Comparison of ENCODE assay signal across 1 cellular context in the genomic region with DNA sequence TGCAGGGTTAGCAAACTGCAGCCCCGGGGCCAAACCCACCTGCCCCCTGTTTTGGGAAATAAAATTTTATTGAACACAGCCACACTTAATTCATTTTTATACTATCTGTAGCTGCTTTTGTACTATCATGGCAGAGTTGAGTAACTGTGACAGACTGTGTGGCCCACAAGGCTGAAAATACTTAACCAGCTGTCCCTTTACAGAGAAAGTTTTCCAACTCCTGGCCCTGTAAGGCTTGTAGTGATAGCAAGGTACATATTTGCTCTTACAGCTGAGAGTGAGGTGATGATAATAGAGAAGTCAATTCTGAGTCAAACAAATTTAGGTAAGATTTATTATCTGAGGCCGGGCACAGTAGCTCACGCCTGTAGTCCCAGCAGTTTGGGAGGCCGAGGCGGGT.
TF ChIP-seq lines count a peak whose summit lies in the region.

No MANE protein-coding gene starts in this region.

TF ChIP-seq in GM12878, 131 proteins besides CTCF, POLR2A, EP300 and RAD21 (continued from another document):
- TF ChIP-seq, protein P1, sequence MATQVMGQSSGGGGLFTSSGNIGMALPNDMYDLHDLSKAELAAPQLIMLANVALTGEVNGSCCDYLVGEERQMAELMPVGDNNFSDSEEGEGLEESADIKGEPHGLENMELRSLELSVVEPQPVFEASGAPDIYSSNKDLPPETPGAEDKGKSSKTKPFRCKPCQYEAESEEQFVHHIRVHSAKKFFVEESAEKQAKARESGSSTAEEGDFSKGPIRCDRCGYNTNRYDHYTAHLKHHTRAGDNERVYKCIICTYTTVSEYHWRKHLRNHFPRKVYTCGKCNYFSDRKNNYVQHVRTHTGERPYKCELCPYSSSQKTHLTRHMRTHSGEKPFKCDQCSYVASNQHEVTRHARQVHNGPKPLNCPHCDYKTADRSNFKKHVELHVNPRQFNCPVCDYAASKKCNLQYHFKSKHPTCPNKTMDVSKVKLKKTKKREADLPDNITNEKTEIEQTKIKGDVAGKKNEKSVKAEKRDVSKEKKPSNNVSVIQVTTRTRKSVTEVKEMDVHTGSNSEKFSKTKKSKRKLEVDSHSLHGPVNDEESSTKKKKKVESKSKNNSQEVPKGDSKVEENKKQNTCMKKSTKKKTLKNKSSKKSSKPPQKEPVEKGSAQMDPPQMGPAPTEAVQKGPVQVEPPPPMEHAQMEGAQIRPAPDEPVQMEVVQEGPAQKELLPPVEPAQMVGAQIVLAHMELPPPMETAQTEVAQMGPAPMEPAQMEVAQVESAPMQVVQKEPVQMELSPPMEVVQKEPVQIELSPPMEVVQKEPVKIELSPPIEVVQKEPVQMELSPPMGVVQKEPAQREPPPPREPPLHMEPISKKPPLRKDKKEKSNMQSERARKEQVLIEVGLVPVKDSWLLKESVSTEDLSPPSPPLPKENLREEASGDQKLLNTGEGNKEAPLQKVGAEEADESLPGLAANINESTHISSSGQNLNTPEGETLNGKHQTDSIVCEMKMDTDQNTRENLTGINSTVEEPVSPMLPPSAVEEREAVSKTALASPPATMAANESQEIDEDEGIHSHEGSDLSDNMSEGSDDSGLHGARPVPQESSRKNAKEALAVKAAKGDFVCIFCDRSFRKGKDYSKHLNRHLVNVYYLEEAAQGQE (IDR thresholded peaks at IDR 0.05; ENCODE audit: low read depth, low read length): no peak
- no peak for TF ChIP-seq ZSCAN29 (IDR thresholded peaks at IDR 0.05)
- no peak for TF ChIP-seq KAT2A (conservative IDR thresholded peaks at IDR 0.05; ENCODE audit: control insufficient read depth, low read depth, low read length)
- TF ChIP-seq BHLHE40 (IDR thresholded peaks at IDR 0.05; ENCODE audit: borderline replicate concordance in 1 of 2, low read depth in 2 of 2, low read length in 1 of 2): no peak
- no peak for TF ChIP-seq SUPT20H (IDR thresholded peaks at IDR 0.05; ENCODE audit: borderline replicate concordance, control insufficient read depth, low read depth, low read length)
- no peak for TF ChIP-seq HDGF (IDR thresholded peaks at IDR 0.05)
- TF ChIP-seq RBBP5 (conservative IDR thresholded peaks at IDR 0.05): no peak
- no peak for TF ChIP-seq CBFB (IDR thresholded peaks at IDR 0.05; ENCODE audit: low read depth)
- TF ChIP-seq MTA2 (IDR thresholded peaks at IDR 0.05; ENCODE audit: low read depth): no peak
- no peak for TF ChIP-seq STAT1 (conservative IDR thresholded peaks at IDR 0.05)
- TF ChIP-seq ETV6 (conservative IDR thresholded peaks at IDR 0.05 in 1 of 2, IDR thresholded peaks at IDR 0.05 in 1 of 2; ENCODE audit: borderline replicate concordance in 1 of 2, low read depth in 1 of 2): no peak
- no peak for TF ChIP-seq GABPA (IDR thresholded peaks at IDR 0.05; ENCODE audit: low read depth)
- TF ChIP-seq SIX5 (IDR thresholded peaks at IDR 0.05; ENCODE audit: low read depth, low read length, severe bottlenecking): no peak
